Comparison of ENCODE assay signal across 14 cellular contexts in genomic region chr9:127860260-127860659, GRCh38. TPM values are rescaled to one million over a fixed set of nuclear protein-coding genes. Genes with fewer than 3 reads are reported as not detected.
DNase-seq lines count a peak whose midpoint lies in the region; ATAC-seq and TF ChIP-seq lines count a peak whose summit lies in the region.
"Had no signal": no experiment of that assay in that cellular context is flagged by ENCODE, and none has a peak within 500 bp of the region (broad histone marks: within the 10 kb centered on the region; RNA-seq: fewer than 3 reads in every experiment).

No MANE protein-coding gene starts in this region.

- peak overlapping the region; percentile 38 for H2AK5ac ChIP-seq in trophoblast cell (ENCODE audit: low read length)

- intact Hi-C loops in vagina (cut with DNase I): no loop called here

- ATAC-seq in T-helper 17 cell (no peak), GM18517 (IDR thresholded peaks at IDR 0.05; ENCODE audit: unreplicated experiment) (no peak), HG03565 (IDR thresholded peaks at IDR 0.05; ENCODE audit: unreplicated experiment) (no peak), GM18520 (IDR thresholded peaks at IDR 0.05; ENCODE audit: unreplicated experiment) (no peak)

- H3K79me1 ChIP-seq in trophoblast cell (ENCODE audit: low read length): peaks cover 40% of the 10 kb centered on the region

- TF ChIP-seq CTCF in BE2C (IDR thresholded peaks at IDR 0.05; ENCODE audit: low read depth, low read length) (no peak), right atrium auricular region (IDR thresholded peaks at IDR 0.05) (peak in 1 of 2 donors; percentile 16), vagina (IDR thresholded peaks at IDR 0.05) (no peak)

- H3K9me3 ChIP-seq in BE2C: no peaks in the 10 kb centered on the region
- no peaks in the 10 kb centered on the region for H3K9me3 ChIP-seq in T-helper 17 cell (ENCODE audit: control insufficient read depth, low read length, poor library complexity, severe bottlenecking)
- H3K9me3 ChIP-seq in right atrium auricular region: no peaks in the 10 kb centered on the region
- peaks cover 3% of the 10 kb centered on the region for H3K9me3 ChIP-seq in trophoblast cell (ENCODE audit: insufficient read depth, low read depth, low read length)
- no peaks in the 10 kb centered on the region for H3K9me3 ChIP-seq in vagina

- H3K4ac ChIP-seq in trophoblast cell (ENCODE audit: low read depth, low read length): no peak overlapping the region

- no CpG with 5 or more reads among the region's 8 CpGs for WGBS in trophoblast cell (ENCODE audit: extremely low coverage, insufficient coverage, insufficient read length)

- H4K91ac ChIP-seq in trophoblast cell (ENCODE audit: low read depth, low read length): peak overlapping the region; percentile 73

- H3K27ac Mint-ChIP-seq in T-helper 17 cell: peak overlapping the region; percentile 94
- H3K27ac Mint-ChIP-seq: endodermal cell had no signal

- H2BK5ac ChIP-seq in trophoblast cell (ENCODE audit: low read depth, low read length, poor library complexity): peak overlapping the region; percentile 22

- H3K18ac ChIP-seq in trophoblast cell (ENCODE audit: low read length): no peak overlapping the region

- no peaks in the 10 kb centered on the region for H3K27me3 Mint-ChIP-seq in T-helper 17 cell

- H3K36me3 ChIP-seq in BE2C (no peaks in the 10 kb centered on the region), right atrium auricular region (no peaks in the 10 kb centered on the region), trophoblast cell (ENCODE audit: control insufficient read depth in 1 of 2, insufficient read depth in 2 of 2, low read length in 2 of 2) (no peaks in the 10 kb centered on the region), vagina (no peaks in the 10 kb centered on the region)

- no peak overlapping the region for H3K4me2 ChIP-seq in trophoblast cell (ENCODE audit: low read length)

- no peak for TF ChIP-seq POLR2A in vagina (IDR thresholded peaks at IDR 0.05)

- no peak overlapping the region for H3K9ac ChIP-seq in trophoblast cell (ENCODE audit: low read length)

- H3K4me3 Mint-ChIP-seq in T-helper 17 cell: no peak overlapping the region
- H3K4me3 Mint-ChIP-seq: endodermal cell had no signal

- peak; percentile 45 for DNase-seq in BE2C
- DNase-seq in T-helper 17 cell: no peak
- DNase-seq in right atrium auricular region (ENCODE audit: low spot score): peak; percentile 94
- DNase-seq in trophoblast cell: no peak
- DNase-seq in vagina (ENCODE audit: extremely low spot score in 2 of 2): no peak
- DNase-seq: activated naive CD4-positive, alpha-beta T cell; endodermal cell; NCI-H2029; NCI-H446; stimulated activated CD4-positive, alpha-beta T cell treated with anti-CD3 and anti-CD28 coated beads, Interleukin-4, amount 100 ng/mL, for 4 hours had no signal

- H2AFZ ChIP-seq in trophoblast cell (ENCODE audit: insufficient read depth, low read length, poor library complexity): peak overlapping the region; percentile 33

- H3K79me2 ChIP-seq in trophoblast cell (ENCODE audit: control insufficient read depth, insufficient read depth, low read length, poor library complexity): no peaks in the 10 kb centered on the region

- H3K4me1 Mint-ChIP-seq in T-helper 17 cell: peaks cover 33% of the 10 kb centered on the region

- H3K36me3 Mint-ChIP-seq in T-helper 17 cell (ENCODE audit: low read depth): no peaks in the 10 kb centered on the region

- H3K27me3 ChIP-seq in BE2C: no peaks in the 10 kb centered on the region
- H3K27me3 ChIP-seq in right atrium auricular region: no peaks in the 10 kb centered on the region
- H3K27me3 ChIP-seq in trophoblast cell (ENCODE audit: insufficient read depth, low read length): no peaks in the 10 kb centered on the region
- no peaks in the 10 kb centered on the region for H3K27me3 ChIP-seq in vagina

- H3K4me1 ChIP-seq in BE2C (peaks cover 17% of the 10 kb centered on the region), right atrium auricular region (peaks cover 0 to 82% of the 10 kb centered on the region in 2 donors), trophoblast cell (ENCODE audit: control insufficient read depth in 1 of 2, insufficient read depth in 2 of 2, low read length in 2 of 2) (peaks cover 7 to 21% of the 10 kb centered on the region in 2 experiments), vagina (peaks cover 32% of the 10 kb centered on the region)

- H4K12ac ChIP-seq in trophoblast cell (ENCODE audit: low read depth, low read length): no peak overlapping the region

- peak overlapping the region; percentile 79 for H2BK120ac ChIP-seq in trophoblast cell (ENCODE audit: insufficient read depth, low read length, poor library complexity)

- H3K14ac ChIP-seq in trophoblast cell (ENCODE audit: low read length): peak overlapping the region; percentile 20

- peak overlapping the region; percentile 86 to 88 for H3K27ac ChIP-seq in right atrium auricular region
- H3K27ac ChIP-seq in trophoblast cell (ENCODE audit: low read depth, low read length): peak overlapping the region; percentile 7
- H3K27ac ChIP-seq in vagina: no peak overlapping the region

- peak overlapping the region; percentile 9 for H2BK12ac ChIP-seq in trophoblast cell (ENCODE audit: low read length)

- no peak overlapping the region for H3K4me3 ChIP-seq in BE2C (ENCODE audit: low read depth, low read length)
- no peak overlapping the region for H3K4me3 ChIP-seq in right atrium auricular region
- H3K4me3 ChIP-seq in trophoblast cell (ENCODE audit: low read depth, low read length): no peak overlapping the region
- H3K4me3 ChIP-seq in vagina: no peak overlapping the region
- H3K4me3 ChIP-seq: lung had no signal

- H3K23ac ChIP-seq in trophoblast cell (ENCODE audit: low read length): no peak overlapping the region

- H4K8ac ChIP-seq in trophoblast cell (ENCODE audit: low read depth, low read length): peak overlapping the region; percentile 47

RNA-seq across cellular contexts. Expression of gene ENG, which starts 5.8 kb away (rescaled TPM):
- 9.0 TPM for polyA plus RNA-seq in BE2C (2012; ENCODE audit: insufficient read depth, insufficient read length, low read depth)
- 1 to 10 TPM; 3.2 to 6.4 TPM for total RNA-seq in T-helper 17 cell
- total RNA-seq in right atrium auricular region: 100 to 1,000 TPM; 142 to 511 TPM
- polyA plus RNA-seq in trophoblast cell (2013): 68.9 and 73.1 TPM in 2 replicates
- 130 TPM for total RNA-seq in vagina

RNA-seq across cellular contexts. Expression of gene AK1, which starts 17.2 kb away (rescaled TPM):
- polyA plus RNA-seq in BE2C (2012; ENCODE audit: insufficient read depth, insufficient read length, low read depth): 236 TPM
- 10 to 100 TPM; 35.9 to 66.5 TPM for total RNA-seq in T-helper 17 cell
- total RNA-seq in right atrium auricular region: 100 to 1,000 TPM; 263 to 398 TPM
- 33.2 and 34.2 TPM in 2 replicates for polyA plus RNA-seq in trophoblast cell (2013)
- 33.4 TPM for total RNA-seq in vagina

RNA-seq across cellular contexts. Expression of gene ST6GALNAC6, which starts 39.1 kb away (rescaled TPM):
- polyA plus RNA-seq in BE2C (2012; ENCODE audit: insufficient read depth, insufficient read length, low read depth): 40.4 TPM
- 100 to 1,000 TPM in 1 of 2 donors, 10 to 100 TPM in 1; 74.5 to 108 TPM for total RNA-seq in T-helper 17 cell
- 100 to 1,000 TPM in 1 of 2 donors, 10 to 100 TPM in 1; 68.2 to 106 TPM for total RNA-seq in right atrium auricular region
- 9.1 and 10.5 TPM in 2 replicates for polyA plus RNA-seq in trophoblast cell (2013)
- 108 TPM for total RNA-seq in vagina

RNA-seq across cellular contexts. Expression of gene ST6GALNAC4, which starts 56.6 kb away (rescaled TPM):
- polyA plus RNA-seq in BE2C (2012; ENCODE audit: insufficient read depth, insufficient read length, low read depth): 39.4 TPM
- 10 to 100 TPM; 18.5 to 22.1 TPM for total RNA-seq in T-helper 17 cell
- 10 to 100 TPM; 31.7 to 59.0 TPM for total RNA-seq in right atrium auricular region
- polyA plus RNA-seq in trophoblast cell (2013): 5.3 and 5.4 TPM in 2 replicates
- total RNA-seq in vagina: 33.1 TPM

RNA-seq across cellular contexts. Expression of gene FPGS, which starts 57.6 kb away (rescaled TPM):
- polyA plus RNA-seq in BE2C (2012; ENCODE audit: insufficient read depth, insufficient read length, low read depth): 75.4 TPM
- 10 to 100 TPM; 71.2 to 80.6 TPM for total RNA-seq in T-helper 17 cell
- 10 to 100 TPM; 43.9 to 47.0 TPM for total RNA-seq in right atrium auricular region
- polyA plus RNA-seq in trophoblast cell (2013): 21.9 and 22.3 TPM in 2 replicates
- total RNA-seq in vagina: 99.7 TPM

Comparison
In these comparisons a context has a peak if more than half of its experiments do, and no peak if none do; other contexts are left out.
1. DNase-seq: peak in BE2C (single experiment) and right atrium auricular region (single experiment); none in T-helper 17 cell (0 of 3), trophoblast cell (0 of 2) and vagina (0 of 2).
2. RNA of gene ENG, which starts 5.8 kb away (total RNA-seq): 142 to 511 TPM in right atrium auricular region and 130 TPM in vagina (single experiment); 3.2 to 6.4 TPM in T-helper 17 cell; every median in the first group is over 10 times any median in the second.